In genomic region chr3:52372822-52373504, GRCh38 we compare ENCODE assay signal across 9 cellular contexts. TPM values are rescaled to one million over a fixed set of nuclear protein-coding genes. Genes with fewer than 3 reads are reported as not detected.
DNase-seq lines count a peak whose midpoint lies in the region; ATAC-seq and TF ChIP-seq lines count a peak whose summit lies in the region.
"Had no signal": no experiment of that assay in that cellular context is flagged by ENCODE, and none has a peak within 500 bp of the region (broad histone marks: within the 10 kb centered on the region; RNA-seq: fewer than 3 reads in every experiment).

No MANE protein-coding gene starts in this region.

- POLR2A ChIA-PET in naive thymus-derived CD8-positive, alpha-beta T cell (lab: Charles Lee): interaction anchor here (1.3 kb wide), 1 partner anchor 75 kb away, joined by 3 read pairs; no protein-coding TSS in a partner anchor

- H3K9me3 Mint-ChIP-seq in central memory CD8-positive, alpha-beta T cell: no peaks in the 10 kb centered on the region
- H3K9me3 Mint-ChIP-seq in naive thymus-derived CD8-positive, alpha-beta T cell: no peaks in the 10 kb centered on the region

- no peak for TF ChIP-seq CTCF in BE2C (IDR thresholded peaks at IDR 0.05; ENCODE audit: low read depth, low read length)

- no peaks in the 10 kb centered on the region for H3K9me3 ChIP-seq in BE2C

- peaks cover 18% of the 10 kb centered on the region for H3K4me1 Mint-ChIP-seq in central memory CD8-positive, alpha-beta T cell
- H3K4me1 Mint-ChIP-seq in naive thymus-derived CD8-positive, alpha-beta T cell: peaks cover 9 to 17% (median 14%) of the 10 kb centered on the region in 4 donors

- H3K4me3 Mint-ChIP-seq in central memory CD8-positive, alpha-beta T cell: no peak overlapping the region
- peak overlapping the region in 7 of 10 donors; percentile 15 to 64 (median 37) for H3K4me3 Mint-ChIP-seq in naive thymus-derived CD8-positive, alpha-beta T cell

- H3K4me1 ChIP-seq in BE2C: no peaks in the 10 kb centered on the region

- no peaks in the 10 kb centered on the region for H3K27me3 Mint-ChIP-seq in central memory CD8-positive, alpha-beta T cell
- no peaks in the 10 kb centered on the region for H3K27me3 Mint-ChIP-seq in naive thymus-derived CD8-positive, alpha-beta T cell

- H3K36me3 Mint-ChIP-seq in central memory CD8-positive, alpha-beta T cell (ENCODE audit: insufficient read depth): peaks cover 14% of the 10 kb centered on the region
- H3K36me3 Mint-ChIP-seq in naive thymus-derived CD8-positive, alpha-beta T cell: peaks cover 0 to 31% (median 0%) of the 10 kb centered on the region in 3 donors

- peak; percentile 60 for DNase-seq in CD1c-positive myeloid dendritic cell (ENCODE audit: extremely low spot score)
- peak; percentile 28 to 43 for DNase-seq in Kasumi-1 (lab: John Stamatoyannopoulos, UW)
- DNase-seq in central memory CD8-positive, alpha-beta T cell (ENCODE audit: low spot score in 2 of 2): no peak
- DNase-seq in naive thymus-derived CD8-positive, alpha-beta T cell: peak in 8 of 10 donors; percentile 12 to 49 (median 35)
- no peak for DNase-seq in DMS53 treated with DMSO at 0.1 percent for 48 hours (lab: John Stamatoyannopoulos, UW; ENCODE audit: unreplicated experiment)
- no peak for DNase-seq in GOT3 (lab: John Stamatoyannopoulos, UW)
- DNase-seq in BE2C: no peak
- DNase-seq: NCI-H2029 treated with DMSO at 0.1 percent for 48 hours had no signal

- no peaks in the 10 kb centered on the region for H3K36me3 ChIP-seq in BE2C

- H3K27ac Mint-ChIP-seq in central memory CD8-positive, alpha-beta T cell (ENCODE audit: low read depth): peak overlapping the region; percentile 55
- peak overlapping the region in 4 of 10 donors; percentile 22 to 57 (median 38) for H3K27ac Mint-ChIP-seq in naive thymus-derived CD8-positive, alpha-beta T cell

- no peak overlapping the region for H3K4me3 ChIP-seq in BE2C (ENCODE audit: low read depth, low read length)

- no peaks in the 10 kb centered on the region for H3K27me3 ChIP-seq in BE2C

- ATAC-seq in central memory CD8-positive, alpha-beta T cell (replicated peaks; ENCODE audit: extremely low read depth, poor library complexity, severe bottlenecking): no peak
- ATAC-seq in naive thymus-derived CD8-positive, alpha-beta T cell: peak; percentile 59 to 82
- no peak for ATAC-seq in GM19452 (IDR thresholded peaks at IDR 0.05; ENCODE audit: unreplicated experiment)

RNA-seq across cellular contexts. Expression of gene BAP1, which starts 36.8 kb away (rescaled TPM):
- total RNA-seq in naive thymus-derived CD8-positive, alpha-beta T cell: 100 to 1,000 TPM; 105 to 106 TPM
- polyA plus RNA-seq in naive thymus-derived CD8-positive, alpha-beta T cell: 10 to 100 TPM; 15.8 to 22.6 (median 16.9) TPM
- polyA plus RNA-seq in BE2C (2012; ENCODE audit: insufficient read depth, insufficient read length, low read depth): 132 TPM

RNA-seq across cellular contexts. Expression of gene PHF7, which starts 37.5 kb away (rescaled TPM):
- 10 to 100 TPM; 14.2 to 18.1 TPM for total RNA-seq in naive thymus-derived CD8-positive, alpha-beta T cell
- 1 to 10 TPM; 7.1 to 9.5 (median 7.7) TPM for polyA plus RNA-seq in naive thymus-derived CD8-positive, alpha-beta T cell
- polyA plus RNA-seq in BE2C (2012; ENCODE audit: insufficient read depth, insufficient read length, low read depth): 1.3 TPM

RNA-seq across cellular contexts. Expression of gene DNAH1, which starts 56.8 kb away (rescaled TPM):
- total RNA-seq in naive thymus-derived CD8-positive, alpha-beta T cell: 10 to 100 TPM; 39.4 to 41.4 TPM
- polyA plus RNA-seq in naive thymus-derived CD8-positive, alpha-beta T cell: 1 to 10 TPM in 2 of 3 donors, under 1 TPM in 1; 0.21 to 1.3 (median 1.1) TPM
- polyA plus RNA-seq in BE2C (2012; ENCODE audit: insufficient read depth, insufficient read length, low read depth): 3.7 TPM

Comparison
In these comparisons a context has a peak if more than half of its experiments do, and no peak if none do; other contexts are left out.
1. DNase-seq: peak in CD1c-positive myeloid dendritic cell (single experiment), Kasumi-1 (2 of 2) and naive thymus-derived CD8-positive, alpha-beta T cell (8 of 10); none in central memory CD8-positive, alpha-beta T cell (0 of 2), DMS53 treated with DMSO at 0.1 percent for 48 hours (single experiment), GOT3 (single experiment) and BE2C (single experiment).
2. ATAC-seq: peak in naive thymus-derived CD8-positive, alpha-beta T cell (2 of 2); none in central memory CD8-positive, alpha-beta T cell (single experiment) and GM19452 (single experiment).